Comparison of ENCODE assay signal across 8 cellular contexts in genomic region chr10:33005322-33006282, GRCh38. TPM values are rescaled to one million over a fixed set of nuclear protein-coding genes. Genes with fewer than 3 reads are reported as not detected.
DNase-seq lines count a peak whose midpoint lies in the region; ATAC-seq and TF ChIP-seq lines count a peak whose summit lies in the region.

No MANE protein-coding gene starts in this region.

- peak overlapping the region in 1 of 2 donors; percentile 54 for H3K27ac Mint-ChIP-seq in activated naive CD4-positive, alpha-beta T cell treated with anti-CD3 and anti-CD28 coated beads, Interleukin-2, amount 50 U/mL, for 72 hours

- H3K36me3 ChIP-seq in osteoblast (ENCODE audit: insufficient read depth, low read length) = no peaks in the 10 kb centered on the region

- ATAC-seq in activated CD4-positive, CD25-positive, alpha-beta regulatory T cell treated with anti-CD3 and anti-CD28 coated beads, Interleukin-2, amount 50 U/mL, for 24 hours = peak; percentile 64 to 66
- ATAC-seq in HG03196 (IDR thresholded peaks at IDR 0.05; ENCODE audit: unreplicated experiment) = peak; percentile 64
- ATAC-seq in activated naive CD4-positive, alpha-beta T cell treated with anti-CD3 and anti-CD28 coated beads, Interleukin-2, amount 50 U/mL, for 72 hours = peak; percentile 71 to 88
- peak; percentile 97 for ATAC-seq in Right ventricle myocardium inferior

- H3K4me3 ChIP-seq in osteoblast (ENCODE audit: insufficient read depth, low read length) = peak overlapping the region; percentile 71

- no peaks in the 10 kb centered on the region for H3K9me3 ChIP-seq in osteoblast (ENCODE audit: low read depth, low read length)

- no peak for DNase-seq in activated CD4-positive, CD25-positive, alpha-beta regulatory T cell (lab: John Stamatoyannopoulos, UW)
- peak; percentile 17 to 61 for DNase-seq in activated naive CD4-positive, alpha-beta T cell treated with anti-CD3 and anti-CD28 coated beads, Interleukin-2, amount 50 U/mL, for 72 hours (ENCODE audit: low spot score in 2 of 2)
- DNase-seq in Right ventricle myocardium inferior (ENCODE audit: missing footprints) (peak; percentile 85), osteoblast (ENCODE audit: insufficient read length, low spot score, missing footprints) (peak; percentile 93)
- no peak for DNase-seq in NK-92 treated with Interleukin-12 subunit alpha and Interleukin-12 subunit beta, amount 100 ng/mL, for 24 hours (lab: John Stamatoyannopoulos, UW)

- no peaks in the 10 kb centered on the region for H3K36me3 Mint-ChIP-seq in activated naive CD4-positive, alpha-beta T cell treated with anti-CD3 and anti-CD28 coated beads, Interleukin-2, amount 50 U/mL, for 72 hours

- peak overlapping the region; percentile 97 for H3K27ac ChIP-seq in osteoblast (ENCODE audit: low read depth, low read length)

- intact Hi-C loops in Right ventricle myocardium inferior (cut with DNase I) = loop anchor here (2.0 kb wide), 2 partner anchors 23 to 47 kb away; partner anchors contain the start of gene ITGB1

- no peak for TF ChIP-seq CTCF in osteoblast (IDR thresholded peaks at IDR 0.05; ENCODE audit: extremely low read depth, low read depth, low read length)

- peak overlapping the region; percentile 58 for H2AFZ ChIP-seq in osteoblast (ENCODE audit: low read length)

- no peaks in the 10 kb centered on the region for H3K9me3 Mint-ChIP-seq in activated naive CD4-positive, alpha-beta T cell treated with anti-CD3 and anti-CD28 coated beads, Interleukin-2, amount 50 U/mL, for 72 hours

- no peaks in the 10 kb centered on the region for H4K20me1 ChIP-seq in osteoblast (ENCODE audit: insufficient read depth, low read length)

- H3K79me2 ChIP-seq in osteoblast (ENCODE audit: insufficient read depth, low read length) = peaks cover 12% of the 10 kb centered on the region

- H3K4me2 ChIP-seq in osteoblast (ENCODE audit: insufficient read depth, low read length) = peak overlapping the region; percentile 84

- no peaks in the 10 kb centered on the region for H3K27me3 ChIP-seq in osteoblast (ENCODE audit: insufficient read depth, low read length)

- peaks cover 47% of the 10 kb centered on the region for H3K4me1 ChIP-seq in osteoblast (ENCODE audit: insufficient read depth, low read length)

TF ChIP-seq in PFSK-1, 5 proteins besides CTCF, POLR2A, EP300 and RAD21:
- TF ChIP-seq FOXP2 (optimal IDR thresholded peaks at IDR 0.05; ENCODE audit: borderline replicate concordance, extremely low read depth, extremely low read length, insufficient read depth) (peak; percentile 94), SIN3A (IDR thresholded peaks at IDR 0.05; ENCODE audit: borderline replicate concordance, insufficient read depth, low read length) (no peak; the same call in 1 of the 2 replicates)
TF ChIP-seq in PFSK-1: peak in this region for 1.

RNA-seq across cellular contexts. Expression of gene ITGB1, which starts 47.6 kb away (rescaled TPM):
- 202 TPM for polyA plus RNA-seq in PFSK-1 (2012; ENCODE audit: insufficient read length, low read depth)
- 10 to 100 TPM; 37.4 to 74.7 TPM for total RNA-seq in activated naive CD4-positive, alpha-beta T cell treated with anti-CD3 and anti-CD28 coated beads, Interleukin-2, amount 50 U/mL, for 72 hours
- total RNA-seq in Right ventricle myocardium inferior = 583 TPM
- 1,572 and 1,742 TPM in 2 replicates for total RNA-seq in osteoblast

Comparison
In these comparisons a context has a peak if more than half of its experiments do, and no peak if none do; other contexts are left out.
1. DNase-seq: peak in activated naive CD4-positive, alpha-beta T cell treated with anti-CD3 and anti-CD28 coated beads, Interleukin-2, amount 50 U/mL, for 72 hours (2 of 2), Right ventricle myocardium inferior (single experiment) and osteoblast (single experiment); none in activated CD4-positive, CD25-positive, alpha-beta regulatory T cell (0 of 4) and NK-92 treated with Interleukin-12 subunit alpha and Interleukin-12 subunit beta, amount 100 ng/mL, for 24 hours (single experiment).
2. Peak in every context shown above with its lines, with median percentiles within 50 percentile points of each other: ATAC-seq.